ENCODE assay signal across 1 cellular context in genomic region chr2:200713003-200713703, GRCh38.
TF ChIP-seq lines count a peak whose summit lies in the region.

No MANE protein-coding gene starts in this region.

TF ChIP-seq in HCT116, 20 proteins besides CTCF, POLR2A, EP300 and RAD21 (continued from another document):
- TF ChIP-seq YY1 (IDR thresholded peaks at IDR 0.05; ENCODE audit: extremely low read depth, insufficient replicate concordance, low read depth, low read length): peak; percentile 83
- TF ChIP-seq TCF7L2 (IDR thresholded peaks at IDR 0.05; ENCODE audit: borderline replicate concordance, extremely low read depth, insufficient read depth, insufficient read length): peak; percentile 57
- no peak for TF ChIP-seq ATF3 (IDR thresholded peaks at IDR 0.05)
- peak; percentile 97 for TF ChIP-seq POLR2AphosphoS5 (IDR thresholded peaks at IDR 0.05; ENCODE audit: low read depth, low read length)
- TF ChIP-seq ZNF274 (IDR thresholded peaks at IDR 0.05; ENCODE audit: low read depth, low read length): no peak
- TF ChIP-seq FOSL1 (IDR thresholded peaks at IDR 0.05; ENCODE audit: low read depth): peak; percentile 84
- TF ChIP-seq REST (IDR thresholded peaks at IDR 0.05; ENCODE audit: low read depth): no peak
- TF ChIP-seq, protein P1, sequence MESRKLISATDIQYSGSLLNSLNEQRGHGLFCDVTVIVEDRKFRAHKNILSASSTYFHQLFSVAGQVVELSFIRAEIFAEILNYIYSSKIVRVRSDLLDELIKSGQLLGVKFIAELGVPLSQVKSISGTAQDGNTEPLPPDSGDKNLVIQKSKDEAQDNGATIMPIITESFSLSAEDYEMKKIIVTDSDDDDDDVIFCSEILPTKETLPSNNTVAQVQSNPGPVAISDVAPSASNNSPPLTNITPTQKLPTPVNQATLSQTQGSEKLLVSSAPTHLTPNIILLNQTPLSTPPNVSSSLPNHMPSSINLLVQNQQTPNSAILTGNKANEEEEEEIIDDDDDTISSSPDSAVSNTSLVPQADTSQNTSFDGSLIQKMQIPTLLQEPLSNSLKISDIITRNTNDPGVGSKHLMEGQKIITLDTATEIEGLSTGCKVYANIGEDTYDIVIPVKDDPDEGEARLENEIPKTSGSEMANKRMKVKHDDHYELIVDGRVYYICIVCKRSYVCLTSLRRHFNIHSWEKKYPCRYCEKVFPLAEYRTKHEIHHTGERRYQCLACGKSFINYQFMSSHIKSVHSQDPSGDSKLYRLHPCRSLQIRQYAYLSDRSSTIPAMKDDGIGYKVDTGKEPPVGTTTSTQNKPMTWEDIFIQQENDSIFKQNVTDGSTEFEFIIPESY (IDR thresholded peaks at IDR 0.05; ENCODE audit: extremely low read depth, insufficient replicate concordance, low read length): peak; percentile 86
- TF ChIP-seq EZH2phosphoT487 (IDR thresholded peaks at IDR 0.05; ENCODE audit: borderline replicate concordance): no peak
- no peak for TF ChIP-seq EZH2 (IDR thresholded peaks at IDR 0.05)
- TF ChIP-seq SRF (IDR thresholded peaks at IDR 0.05; ENCODE audit: low read depth): peak; percentile 76; the same call in 1 of the 2 replicates
- no peak for TF ChIP-seq EGR1 (IDR thresholded peaks at IDR 0.05; ENCODE audit: low read depth)
- peak; percentile 88 for TF ChIP-seq JUND (IDR thresholded peaks at IDR 0.05)
- TF ChIP-seq, protein P2, sequence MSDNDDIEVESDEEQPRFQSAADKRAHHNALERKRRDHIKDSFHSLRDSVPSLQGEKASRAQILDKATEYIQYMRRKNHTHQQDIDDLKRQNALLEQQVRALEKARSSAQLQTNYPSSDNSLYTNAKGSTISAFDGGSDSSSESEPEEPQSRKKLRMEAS (IDR thresholded peaks at IDR 0.05): peak; percentile 91
- TF ChIP-seq CBX3 (IDR thresholded peaks at IDR 0.05; ENCODE audit: low read depth): peak; percentile 91
- TF ChIP-seq SIN3A (IDR thresholded peaks at IDR 0.05; ENCODE audit: low read depth): peak; percentile 83
